ENCODE assay signal across 1 cellular context in the genomic region with DNA sequence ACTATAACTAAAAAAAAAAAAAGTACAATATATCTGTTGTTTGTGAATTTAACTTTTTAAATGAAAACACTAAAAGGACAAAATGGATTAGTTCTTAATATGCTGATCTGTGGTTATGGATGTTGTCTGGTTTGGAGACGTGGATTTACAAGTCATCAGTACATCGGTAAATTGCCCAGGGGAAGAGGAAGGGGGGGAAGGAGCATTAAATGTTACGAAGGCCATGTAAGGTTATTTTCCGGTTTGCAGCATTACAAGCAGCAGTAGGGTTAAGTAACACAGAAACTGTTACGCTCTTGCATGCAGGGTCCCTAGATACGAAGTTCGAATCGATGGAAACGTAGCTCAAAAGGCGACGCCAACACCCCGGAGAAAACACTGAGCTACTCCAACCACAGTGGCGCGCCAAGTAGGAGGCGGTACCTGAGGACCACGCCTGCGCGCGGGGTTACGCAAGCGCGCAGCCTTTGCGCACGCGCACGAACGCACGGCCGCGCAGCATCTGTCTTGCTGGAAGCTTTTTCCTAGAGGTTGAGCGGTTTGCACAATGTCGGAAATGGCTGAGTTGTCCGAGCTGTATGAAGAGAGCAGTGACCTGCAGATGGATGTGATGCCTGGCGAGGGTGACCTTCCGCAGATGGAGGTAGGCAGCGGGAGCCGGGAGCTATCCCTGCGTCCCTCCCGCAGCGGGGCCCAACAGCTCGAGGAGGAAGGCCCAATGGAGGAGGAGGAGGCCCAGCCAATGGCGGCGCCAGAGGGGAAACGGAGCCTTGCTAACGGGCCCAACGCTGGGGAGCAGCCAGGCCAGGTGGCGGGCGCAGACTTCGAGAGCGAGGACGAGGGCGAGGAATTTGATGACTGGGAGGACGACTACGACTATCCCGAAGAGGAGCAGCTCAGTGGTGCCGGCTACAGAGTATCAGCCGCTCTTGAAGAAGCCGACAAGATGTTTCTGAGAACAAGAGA.
TF ChIP-seq lines count a peak whose summit lies in the region.

Gene EID1 (plus strand): TSS at position 505 of the 966 bp plus-strand sequence. CDS start 43 bp downstream, at position 548.

TF ChIP-seq in WTC11, 78 proteins besides CTCF, POLR2A, EP300 and RAD21 (continued from another document and continues in another):
- TF ChIP-seq IRF1 (CRISPR knock-in tag; IDR thresholded peaks at IDR 0.05) (0 out of 2 replicates have a peak, but pooled peaks have one; percentile 40), MLX (CRISPR knock-in tag; IDR thresholded peaks at IDR 0.05) (no peak), FOXJ3 (CRISPR knock-in tag; IDR thresholded peaks at IDR 0.05; ENCODE audit: borderline replicate concordance) (no peak), CDX4 (CRISPR knock-in tag; IDR thresholded peaks at IDR 0.05; ENCODE audit: borderline replicate concordance) (no peak), ZNF121 (CRISPR knock-in tag; IDR thresholded peaks at IDR 0.05) (peak; percentile 89), SMAD3 (CRISPR knock-in tag; IDR thresholded peaks at IDR 0.05; ENCODE audit: borderline replicate concordance) (peak; percentile 93; the same call in 1 of the 2 replicates), TCF7 (CRISPR knock-in tag; IDR thresholded peaks at IDR 0.05; ENCODE audit: low read depth) (no peak), GTF2I (CRISPR knock-in tag; conservative IDR thresholded peaks at IDR 0.05) (no peak), NR2C2 (CRISPR knock-in tag; IDR thresholded peaks at IDR 0.05) (no peak), RORB (CRISPR knock-in tag; IDR thresholded peaks at IDR 0.05) (no peak), FOXP4 (CRISPR knock-in tag; IDR thresholded peaks at IDR 0.05) (peak; percentile 65), CREB1 (CRISPR knock-in tag; IDR thresholded peaks at IDR 0.05) (peak; percentile 15; the same call in 1 of the 2 replicates), OVOL2 (CRISPR knock-in tag; IDR thresholded peaks at IDR 0.05; ENCODE audit: borderline replicate concordance) (no peak), JAZF1 (CRISPR knock-in tag; IDR thresholded peaks at IDR 0.05) (no peak), ZNF281 (CRISPR knock-in tag; IDR thresholded peaks at IDR 0.05) (no peak), USF2 (CRISPR knock-in tag; IDR thresholded peaks at IDR 0.05) (no peak), CBFB (CRISPR knock-in tag; IDR thresholded peaks at IDR 0.05; ENCODE audit: low read depth) (no peak), CREM (CRISPR knock-in tag; IDR thresholded peaks at IDR 0.05) (peak; percentile 66; the same call in 1 of the 2 replicates), FOXP1 (CRISPR knock-in tag; IDR thresholded peaks at IDR 0.05; ENCODE audit: borderline replicate concordance) (peak; percentile 92), MXD4 (CRISPR knock-in tag; IDR thresholded peaks at IDR 0.05; ENCODE audit: borderline replicate concordance) (no peak), ZNF423 (CRISPR knock-in tag; IDR thresholded peaks at IDR 0.05) (no peak)
- TF ChIP-seq, protein P1, sequence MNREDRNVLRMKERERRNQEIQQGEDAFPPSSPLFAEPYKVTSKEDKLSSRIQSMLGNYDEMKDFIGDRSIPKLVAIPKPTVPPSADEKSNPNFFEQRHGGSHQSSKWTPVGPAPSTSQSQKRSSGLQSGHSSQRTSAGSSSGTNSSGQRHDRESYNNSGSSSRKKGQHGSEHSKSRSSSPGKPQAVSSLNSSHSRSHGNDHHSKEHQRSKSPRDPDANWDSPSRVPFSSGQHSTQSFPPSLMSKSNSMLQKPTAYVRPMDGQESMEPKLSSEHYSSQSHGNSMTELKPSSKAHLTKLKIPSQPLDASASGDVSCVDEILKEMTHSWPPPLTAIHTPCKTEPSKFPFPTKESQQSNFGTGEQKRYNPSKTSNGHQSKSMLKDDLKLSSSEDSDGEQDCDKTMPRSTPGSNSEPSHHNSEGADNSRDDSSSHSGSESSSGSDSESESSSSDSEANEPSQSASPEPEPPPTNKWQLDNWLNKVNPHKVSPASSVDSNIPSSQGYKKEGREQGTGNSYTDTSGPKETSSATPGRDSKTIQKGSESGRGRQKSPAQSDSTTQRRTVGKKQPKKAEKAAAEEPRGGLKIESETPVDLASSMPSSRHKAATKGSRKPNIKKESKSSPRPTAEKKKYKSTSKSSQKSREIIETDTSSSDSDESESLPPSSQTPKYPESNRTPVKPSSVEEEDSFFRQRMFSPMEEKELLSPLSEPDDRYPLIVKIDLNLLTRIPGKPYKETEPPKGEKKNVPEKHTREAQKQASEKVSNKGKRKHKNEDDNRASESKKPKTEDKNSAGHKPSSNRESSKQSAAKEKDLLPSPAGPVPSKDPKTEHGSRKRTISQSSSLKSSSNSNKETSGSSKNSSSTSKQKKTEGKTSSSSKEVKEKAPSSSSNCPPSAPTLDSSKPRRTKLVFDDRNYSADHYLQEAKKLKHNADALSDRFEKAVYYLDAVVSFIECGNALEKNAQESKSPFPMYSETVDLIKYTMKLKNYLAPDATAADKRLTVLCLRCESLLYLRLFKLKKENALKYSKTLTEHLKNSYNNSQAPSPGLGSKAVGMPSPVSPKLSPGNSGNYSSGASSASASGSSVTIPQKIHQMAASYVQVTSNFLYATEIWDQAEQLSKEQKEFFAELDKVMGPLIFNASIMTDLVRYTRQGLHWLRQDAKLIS (CRISPR knock-in tag; IDR thresholded peaks at IDR 0.05; ENCODE audit: borderline replicate concordance) = no peak
- TF ChIP-seq, protein P2, sequence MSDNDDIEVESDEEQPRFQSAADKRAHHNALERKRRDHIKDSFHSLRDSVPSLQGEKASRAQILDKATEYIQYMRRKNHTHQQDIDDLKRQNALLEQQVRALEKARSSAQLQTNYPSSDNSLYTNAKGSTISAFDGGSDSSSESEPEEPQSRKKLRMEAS (CRISPR knock-in tag; IDR thresholded peaks at IDR 0.05) = peak; percentile 88
- TF ChIP-seq, protein P3, sequence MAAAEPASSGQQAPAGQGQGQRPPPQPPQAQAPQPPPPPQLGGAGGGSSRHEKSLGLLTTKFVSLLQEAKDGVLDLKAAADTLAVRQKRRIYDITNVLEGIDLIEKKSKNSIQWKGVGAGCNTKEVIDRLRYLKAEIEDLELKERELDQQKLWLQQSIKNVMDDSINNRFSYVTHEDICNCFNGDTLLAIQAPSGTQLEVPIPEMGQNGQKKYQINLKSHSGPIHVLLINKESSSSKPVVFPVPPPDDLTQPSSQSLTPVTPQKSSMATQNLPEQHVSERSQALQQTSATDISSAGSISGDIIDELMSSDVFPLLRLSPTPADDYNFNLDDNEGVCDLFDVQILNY (CRISPR knock-in tag; IDR thresholded peaks at IDR 0.05) = peak; percentile 81
- TF ChIP-seq, protein P4, sequence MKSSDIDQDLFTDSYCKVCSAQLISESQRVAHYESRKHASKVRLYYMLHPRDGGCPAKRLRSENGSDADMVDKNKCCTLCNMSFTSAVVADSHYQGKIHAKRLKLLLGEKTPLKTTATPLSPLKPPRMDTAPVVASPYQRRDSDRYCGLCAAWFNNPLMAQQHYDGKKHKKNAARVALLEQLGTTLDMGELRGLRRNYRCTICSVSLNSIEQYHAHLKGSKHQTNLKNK (CRISPR knock-in tag; IDR thresholded peaks at IDR 0.05) = no peak
- TF ChIP-seq, protein P5, sequence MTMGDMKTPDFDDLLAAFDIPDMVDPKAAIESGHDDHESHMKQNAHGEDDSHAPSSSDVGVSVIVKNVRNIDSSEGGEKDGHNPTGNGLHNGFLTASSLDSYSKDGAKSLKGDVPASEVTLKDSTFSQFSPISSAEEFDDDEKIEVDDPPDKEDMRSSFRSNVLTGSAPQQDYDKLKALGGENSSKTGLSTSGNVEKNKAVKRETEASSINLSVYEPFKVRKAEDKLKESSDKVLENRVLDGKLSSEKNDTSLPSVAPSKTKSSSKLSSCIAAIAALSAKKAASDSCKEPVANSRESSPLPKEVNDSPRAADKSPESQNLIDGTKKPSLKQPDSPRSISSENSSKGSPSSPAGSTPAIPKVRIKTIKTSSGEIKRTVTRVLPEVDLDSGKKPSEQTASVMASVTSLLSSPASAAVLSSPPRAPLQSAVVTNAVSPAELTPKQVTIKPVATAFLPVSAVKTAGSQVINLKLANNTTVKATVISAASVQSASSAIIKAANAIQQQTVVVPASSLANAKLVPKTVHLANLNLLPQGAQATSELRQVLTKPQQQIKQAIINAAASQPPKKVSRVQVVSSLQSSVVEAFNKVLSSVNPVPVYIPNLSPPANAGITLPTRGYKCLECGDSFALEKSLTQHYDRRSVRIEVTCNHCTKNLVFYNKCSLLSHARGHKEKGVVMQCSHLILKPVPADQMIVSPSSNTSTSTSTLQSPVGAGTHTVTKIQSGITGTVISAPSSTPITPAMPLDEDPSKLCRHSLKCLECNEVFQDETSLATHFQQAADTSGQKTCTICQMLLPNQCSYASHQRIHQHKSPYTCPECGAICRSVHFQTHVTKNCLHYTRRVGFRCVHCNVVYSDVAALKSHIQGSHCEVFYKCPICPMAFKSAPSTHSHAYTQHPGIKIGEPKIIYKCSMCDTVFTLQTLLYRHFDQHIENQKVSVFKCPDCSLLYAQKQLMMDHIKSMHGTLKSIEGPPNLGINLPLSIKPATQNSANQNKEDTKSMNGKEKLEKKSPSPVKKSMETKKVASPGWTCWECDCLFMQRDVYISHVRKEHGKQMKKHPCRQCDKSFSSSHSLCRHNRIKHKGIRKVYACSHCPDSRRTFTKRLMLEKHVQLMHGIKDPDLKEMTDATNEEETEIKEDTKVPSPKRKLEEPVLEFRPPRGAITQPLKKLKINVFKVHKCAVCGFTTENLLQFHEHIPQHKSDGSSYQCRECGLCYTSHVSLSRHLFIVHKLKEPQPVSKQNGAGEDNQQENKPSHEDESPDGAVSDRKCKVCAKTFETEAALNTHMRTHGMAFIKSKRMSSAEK (CRISPR knock-in tag; IDR thresholded peaks at IDR 0.05; ENCODE audit: borderline replicate concordance) = no peak
- TF ChIP-seq, protein P6, sequence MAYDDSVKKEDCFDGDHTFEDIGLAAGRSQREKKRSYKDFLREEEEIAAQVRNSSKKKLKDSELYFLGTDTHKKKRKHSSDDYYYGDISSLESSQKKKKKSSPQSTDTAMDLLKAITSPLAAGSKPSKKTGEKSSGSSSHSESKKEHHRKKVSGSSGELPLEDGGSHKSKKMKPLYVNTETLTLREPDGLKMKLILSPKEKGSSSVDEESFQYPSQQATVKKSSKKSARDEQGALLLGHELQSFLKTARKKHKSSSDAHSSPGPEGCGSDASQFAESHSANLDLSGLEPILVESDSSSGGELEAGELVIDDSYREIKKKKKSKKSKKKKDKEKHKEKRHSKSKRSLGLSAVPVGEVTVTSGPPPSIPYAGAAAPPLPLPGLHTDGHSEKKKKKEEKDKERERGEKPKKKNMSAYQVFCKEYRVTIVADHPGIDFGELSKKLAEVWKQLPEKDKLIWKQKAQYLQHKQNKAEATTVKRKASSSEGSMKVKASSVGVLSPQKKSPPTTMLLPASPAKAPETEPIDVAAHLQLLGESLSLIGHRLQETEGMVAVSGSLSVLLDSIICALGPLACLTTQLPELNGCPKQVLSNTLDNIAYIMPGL (CRISPR knock-in tag; IDR thresholded peaks at IDR 0.05) = peak; percentile 74
